Comparison of ENCODE assay signal across 8 cellular contexts in the genomic region with DNA sequence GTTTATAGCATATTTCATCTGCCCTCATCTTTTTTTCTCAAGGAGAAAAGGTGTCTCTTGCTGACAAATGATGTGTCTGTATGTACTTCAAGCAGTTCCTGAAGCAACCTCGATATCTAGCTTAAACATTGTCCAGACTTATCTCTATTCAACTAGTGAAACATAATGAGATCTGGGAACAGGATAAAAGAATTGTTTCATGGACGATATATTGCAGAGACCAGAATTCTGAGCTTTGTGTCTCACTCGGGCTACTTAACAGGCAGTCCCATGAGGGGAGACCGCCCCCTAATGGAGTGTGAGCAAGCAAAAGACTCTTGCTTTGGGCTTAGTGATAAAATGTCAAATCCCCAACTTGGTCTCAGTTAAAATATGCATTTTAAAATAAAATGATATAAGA.
DNase-seq lines count a peak whose midpoint lies in the region; ATAC-seq and TF ChIP-seq lines count a peak whose summit lies in the region.

No MANE protein-coding gene starts in this region.

- H3K4me1 Mint-ChIP-seq in activated T-helper 1 cell treated with anti-CD3 and anti-CD28 coated beads, Interleukin-12 subunit alpha, Interleukin-12 subunit beta, Interleukin-2, Interleukin-4 antibody, amounts not matched to agents 30 ng/mL and 10 ng/mL and 1 ng/mL, durations not matched to agents 14 hours and 24 hours and 36 hours (ENCODE audit: low read depth) = no peaks in the 10 kb centered on the region

- no peak overlapping the region for H3K4me2 ChIP-seq in smooth muscle cell

- no peaks in the 10 kb centered on the region for H4K20me1 ChIP-seq in smooth muscle cell (ENCODE audit: low read depth)

- peaks cover 32% of the 10 kb centered on the region for H3K9me3 Mint-ChIP-seq in activated T-helper 1 cell treated with anti-CD3 and anti-CD28 coated beads, Interleukin-12 subunit alpha, Interleukin-12 subunit beta, Interleukin-2, Interleukin-4 antibody, amounts not matched to agents 30 ng/mL and 10 ng/mL and 1 ng/mL, durations not matched to agents 14 hours and 24 hours and 36 hours

- peak; percentile 62 for TF ChIP-seq CTCF in smooth muscle cell (IDR thresholded peaks at IDR 0.05; ENCODE audit: borderline replicate concordance, insufficient read depth, poor library complexity, severe bottlenecking)

- H3K9me3 ChIP-seq in smooth muscle cell (replicated peaks; ENCODE audit: low read depth) = no peaks in the 10 kb centered on the region

- H3K4me1 ChIP-seq in smooth muscle cell (ENCODE audit: low read depth) = no peaks in the 10 kb centered on the region

- 23% methylated on average over 4 of the region's 4 CpGs for WGBS in smooth muscle cell (ENCODE audit: low lambda C conversion rate)

- no peak overlapping the region for H3K27ac Mint-ChIP-seq in activated T-helper 1 cell treated with anti-CD3 and anti-CD28 coated beads, Interleukin-12 subunit alpha, Interleukin-12 subunit beta, Interleukin-2, Interleukin-4 antibody, amounts not matched to agents 30 ng/mL and 10 ng/mL and 1 ng/mL, durations not matched to agents 14 hours and 24 hours and 36 hours

- H3K36me3 ChIP-seq in smooth muscle cell (ENCODE audit: low read depth) = no peaks in the 10 kb centered on the region

- peak; percentile 75 for DNase-seq in NCI-H82 (lab: John Stamatoyannopoulos, UW)
- DNase-seq in NCI-H82 treated with DMSO at 0.1 percent for 48 hours (lab: John Stamatoyannopoulos, UW; ENCODE audit: unreplicated experiment) = no peak
- DNase-seq in NCI-H345 (lab: John Stamatoyannopoulos, UW) = peak; percentile 83
- DNase-seq in dermis blood vessel endothelial cell = peak; percentile 4
- no peak for DNase-seq in smooth muscle cell (lab: John Stamatoyannopoulos, UW; ENCODE audit: unreplicated experiment)
- no peak for DNase-seq in activated T-helper 1 cell treated with anti-CD3 and anti-CD28 coated beads, Interleukin-12 subunit alpha, Interleukin-12 subunit beta, Interleukin-2, Interleukin-4 antibody, amounts not matched to agents 30 ng/mL and 10 ng/mL and 1 ng/mL, durations not matched to agents 14 hours and 24 hours and 36 hours (ENCODE audit: low spot score)
- no peak for DNase-seq in NCI-H1048 (lab: John Stamatoyannopoulos, UW)

- H2AFZ ChIP-seq in smooth muscle cell (ENCODE audit: low read depth) = no peak overlapping the region

- H3K79me2 ChIP-seq in smooth muscle cell (ENCODE audit: low read depth) = no peaks in the 10 kb centered on the region

- no peak for ATAC-seq in HG02852 (IDR thresholded peaks at IDR 0.05; ENCODE audit: unreplicated experiment)

- intact Hi-C loops in activated T-helper 1 cell treated with anti-CD3 and anti-CD28 coated beads, Interleukin-12 subunit alpha, Interleukin-12 subunit beta, Interleukin-2, Interleukin-4 antibody, amounts not matched to agents 30 ng/mL and 10 ng/mL and 1 ng/mL, durations not matched to agents 14 hours and 24 hours and 36 hours (cut with micrococcal nuclease) = no loop called here

- no peak overlapping the region for H3K27ac ChIP-seq in smooth muscle cell (ENCODE audit: low read depth)

- H3K4me3 Mint-ChIP-seq in activated T-helper 1 cell treated with anti-CD3 and anti-CD28 coated beads, Interleukin-12 subunit alpha, Interleukin-12 subunit beta, Interleukin-2, Interleukin-4 antibody, amounts not matched to agents 30 ng/mL and 10 ng/mL and 1 ng/mL, durations not matched to agents 14 hours and 24 hours and 36 hours = no peak overlapping the region

- H3K4me3 ChIP-seq in smooth muscle cell = no peak overlapping the region

- no peaks in the 10 kb centered on the region for H3K36me3 Mint-ChIP-seq in activated T-helper 1 cell treated with anti-CD3 and anti-CD28 coated beads, Interleukin-12 subunit alpha, Interleukin-12 subunit beta, Interleukin-2, Interleukin-4 antibody, amounts not matched to agents 30 ng/mL and 10 ng/mL and 1 ng/mL, durations not matched to agents 14 hours and 24 hours and 36 hours (ENCODE audit: low read depth)

- no peaks in the 10 kb centered on the region for H3F3A ChIP-seq in smooth muscle cell (ENCODE audit: low read depth)

- H3K27me3 Mint-ChIP-seq in activated T-helper 1 cell treated with anti-CD3 and anti-CD28 coated beads, Interleukin-12 subunit alpha, Interleukin-12 subunit beta, Interleukin-2, Interleukin-4 antibody, amounts not matched to agents 30 ng/mL and 10 ng/mL and 1 ng/mL, durations not matched to agents 14 hours and 24 hours and 36 hours (ENCODE audit: insufficient read depth) = no peaks in the 10 kb centered on the region

- H3K27me3 ChIP-seq in smooth muscle cell (ENCODE audit: low read depth) = no peaks in the 10 kb centered on the region

- H3K9ac ChIP-seq in smooth muscle cell (ENCODE audit: low read depth) = no peak overlapping the region

Comparison
In these comparisons a context has a peak if more than half of its experiments do, and no peak if none do; other contexts are left out.
1. DNase-seq: peak in NCI-H82 (single experiment), NCI-H345 (single experiment) and dermis blood vessel endothelial cell (single experiment); none in NCI-H82 treated with DMSO at 0.1 percent for 48 hours (single experiment), smooth muscle cell (single experiment), activated T-helper 1 cell treated with anti-CD3 and anti-CD28 coated beads, Interleukin-12 subunit alpha, Interleukin-12 subunit beta, Interleukin-2, Interleukin-4 antibody, amounts not matched to agents 30 ng/mL and 10 ng/mL and 1 ng/mL, durations not matched to agents 14 hours and 24 hours and 36 hours (single experiment) and NCI-H1048 (single experiment).